1 cellular context compared by ENCODE assay signal in genomic region chr7:140201393-140201792, GRCh38.
TF ChIP-seq lines count a peak whose summit lies in the region.

No MANE protein-coding gene starts in this region.

TF ChIP-seq in HepG2, 621 proteins besides CTCF, POLR2A, EP300 and RAD21 (continued from another document):
- no peak for TF ChIP-seq ZBTB25 (CRISPR knock-in tag; IDR thresholded peaks at IDR 0.05)
- peak; percentile 41; the same call in 1 of the 2 replicates for TF ChIP-seq ZNF644 (CRISPR knock-in tag; IDR thresholded peaks at IDR 0.05; ENCODE audit: low read depth)
- no peak for TF ChIP-seq SRF (IDR thresholded peaks at IDR 0.05; ENCODE audit: low read depth, low read length)
- no peak for TF ChIP-seq FLYWCH1 (CRISPR knock-in tag; IDR thresholded peaks at IDR 0.05)
- no peak for TF ChIP-seq ZNF142 (CRISPR knock-in tag; IDR thresholded peaks at IDR 0.05)
- TF ChIP-seq RARG (CRISPR knock-in tag; IDR thresholded peaks at IDR 0.05; ENCODE audit: low read depth) = no peak
